In the genomic region with DNA sequence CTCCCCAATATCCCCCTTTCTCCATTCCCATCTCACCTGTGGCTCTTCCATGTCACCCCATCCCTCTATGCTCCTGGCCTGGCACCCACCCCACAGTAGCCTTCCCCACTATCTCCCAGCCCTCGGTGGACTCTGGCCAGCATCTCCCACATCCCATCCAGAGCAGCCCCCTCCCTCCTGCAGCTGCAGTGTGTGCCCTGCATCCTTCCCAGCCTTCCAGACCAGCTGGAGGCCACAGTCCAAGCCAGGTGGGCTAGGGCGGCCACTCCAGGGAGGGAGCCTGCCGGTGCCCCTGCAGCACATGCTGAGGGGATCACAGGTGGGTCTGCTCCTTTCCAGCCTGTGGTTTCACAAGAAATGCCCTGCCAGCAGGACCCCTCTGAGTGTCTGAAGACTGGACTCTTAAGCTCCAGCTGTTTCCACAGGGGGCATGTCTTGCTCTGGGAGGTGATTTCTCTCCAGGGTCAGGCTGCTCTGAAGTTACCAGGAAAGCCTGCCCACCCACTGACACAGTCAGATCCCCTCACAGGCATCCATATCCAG, we compare ENCODE assay signal across 20 cellular contexts.
"Had no signal": no experiment of that assay in that cellular context is flagged by ENCODE, and none has a peak within 500 bp of the region (broad histone marks: within the 10 kb centered on the region; RNA-seq: fewer than 3 reads in every experiment).

No MANE protein-coding gene starts in this region.

- FAIRE-seq: keratinocyte had no signal

- H3K36me3 ChIP-seq: prostate gland had no signal

- H3K4me3 Mint-ChIP-seq: activated CD4-positive, alpha-beta memory T cell treated with anti-CD3 and anti-CD28 coated beads, Interleukin-2, amount 10 ng/mL, durations not matched to agents 7 days and 5 days; activated naive CD8-positive, alpha-beta T cell treated with anti-CD3 and anti-CD28 coated beads, Interleukin-2, amount 50 U/mL, for 24 hours; dendritic cell treated with granulocyte-macrophage colony-stimulating factor and Interleukin-4, amounts not matched to agents 40 ng/mL and 50 ng/mL, for 4 days; naive thymus-derived CD4-positive, alpha-beta T cell; neural crest cell; T-helper 1 cell treated with Interleukin-12 subunit alpha and Interleukin-12 subunit beta and Interleukin-4 antibody, amounts not matched to agents 30 μg/mL and 1 μg/mL, for 36 hours; type B pancreatic cell had no signal

- H3K4me3 ChIP-seq: lower lobe of right lung, prostate gland, stomach, testis had no signal

- H3K27ac Mint-ChIP-seq: activated CD4-positive, alpha-beta memory T cell treated with anti-CD3 and anti-CD28 coated beads, Interleukin-2, amount 10 ng/mL, durations not matched to agents 7 days and 5 days; activated naive CD8-positive, alpha-beta T cell treated with anti-CD3 and anti-CD28 coated beads, Interleukin-2, amount 50 U/mL, for 24 hours; dendritic cell treated with granulocyte-macrophage colony-stimulating factor and Interleukin-4, amounts not matched to agents 40 ng/mL and 50 ng/mL, for 4 days; naive thymus-derived CD4-positive, alpha-beta T cell; T-helper 1 cell treated with Interleukin-12 subunit alpha and Interleukin-12 subunit beta and Interleukin-4 antibody, amounts not matched to agents 30 μg/mL and 1 μg/mL, for 36 hours; type B pancreatic cell had no signal

- H3K9me3 ChIP-seq: lower lobe of right lung, prostate gland, stomach, testis had no signal

- H3K27ac ChIP-seq: foreskin keratinocyte, lower lobe of right lung, prostate gland, stomach, testis had no signal

- H3K9me3 Mint-ChIP-seq: activated CD4-positive, alpha-beta memory T cell treated with anti-CD3 and anti-CD28 coated beads, Interleukin-2, amount 10 ng/mL, durations not matched to agents 7 days and 5 days; activated naive CD8-positive, alpha-beta T cell treated with anti-CD3 and anti-CD28 coated beads, Interleukin-2, amount 50 U/mL, for 24 hours; dendritic cell treated with granulocyte-macrophage colony-stimulating factor and Interleukin-4, amounts not matched to agents 40 ng/mL and 50 ng/mL, for 4 days; neural crest cell; T-helper 1 cell treated with Interleukin-12 subunit alpha and Interleukin-12 subunit beta and Interleukin-4 antibody, amounts not matched to agents 30 μg/mL and 1 μg/mL, for 36 hours; type B pancreatic cell had no signal

- ATAC-seq: activated naive CD8-positive, alpha-beta T cell treated with anti-CD3 and anti-CD28 coated beads, Interleukin-2, amount 50 U/mL, for 24 hours; foreskin keratinocyte; left lobe of liver; lower lobe of right lung; naive thymus-derived CD4-positive, alpha-beta T cell had no signal

- H3K27me3 ChIP-seq: foreskin keratinocyte, stomach, testis had no signal

- DNase-seq: activated CD4-positive, alpha-beta memory T cell treated with anti-CD3 and anti-CD28 coated beads, Interleukin-2, amount 10 ng/mL, durations not matched to agents 7 days and 5 days; activated CD4-positive, alpha-beta T cell treated with anti-CD3 and anti-CD28 coated beads for 48 hours; activated CD4-positive, CD25-positive, alpha-beta regulatory T cell; activated effector memory CD4-positive, alpha-beta T cell treated with anti-CD3 and anti-CD28 coated beads, Interleukin-2, amount 50 U/mL, for 16 hours; activated naive CD4-positive, alpha-beta T cell treated with anti-CD3 and anti-CD28 coated beads, Interleukin-2, amount 50 U/mL, for 16 hours; activated naive CD8-positive, alpha-beta T cell treated with anti-CD3 and anti-CD28 coated beads, Interleukin-2, amount 50 U/mL, for 24 hours; effector CD8-positive, alpha-beta T cell; foreskin keratinocyte; lower lobe of right lung; naive thymus-derived CD4-positive, alpha-beta T cell; stimulated activated CD4-positive, alpha-beta T cell treated with anti-CD3 and anti-CD28 coated beads, Interleukin-4, amount 100 ng/mL, for 4 hours; stomach; testis had no signal

- H3K27me3 Mint-ChIP-seq: activated CD4-positive, alpha-beta memory T cell treated with anti-CD3 and anti-CD28 coated beads, Interleukin-2, amount 10 ng/mL, durations not matched to agents 7 days and 5 days; activated naive CD8-positive, alpha-beta T cell treated with anti-CD3 and anti-CD28 coated beads, Interleukin-2, amount 50 U/mL, for 24 hours; dendritic cell treated with granulocyte-macrophage colony-stimulating factor and Interleukin-4, amounts not matched to agents 40 ng/mL and 50 ng/mL, for 4 days; naive thymus-derived CD4-positive, alpha-beta T cell had no signal
